Comparison of ENCODE assay signal across 21 cellular contexts in the genomic region with DNA sequence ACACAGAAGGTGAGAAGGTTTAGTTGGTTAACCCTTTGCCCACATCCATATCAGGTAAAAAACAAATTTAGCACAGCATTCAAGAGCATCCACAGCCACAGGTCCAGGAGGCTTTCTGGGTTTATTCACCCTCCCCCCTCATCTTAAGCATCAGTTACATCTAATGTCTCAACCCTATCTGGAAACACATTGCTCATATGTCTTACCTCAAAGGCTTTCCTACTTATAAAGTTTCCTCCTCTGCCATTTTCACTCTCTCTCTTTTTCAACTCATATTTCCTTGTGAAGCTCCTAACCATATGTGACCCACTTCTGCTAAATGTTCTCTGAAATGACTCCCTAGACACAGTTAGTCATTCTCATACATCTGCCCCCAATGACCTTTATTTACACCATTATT. TPM values are rescaled to one million over a fixed set of nuclear protein-coding genes. Genes with fewer than 3 reads are reported as not detected.
DNase-seq lines count a peak whose midpoint lies in the region; ATAC-seq and TF ChIP-seq lines count a peak whose summit lies in the region.
"Had no signal": no experiment of that assay in that cellular context is flagged by ENCODE, and none has a peak within 500 bp of the region (broad histone marks: within the 10 kb centered on the region; RNA-seq: fewer than 3 reads in every experiment).

No MANE protein-coding gene starts in this region.

- peaks cover 15 to 25% of the 10 kb centered on the region in 2 donors for H3K4me1 Mint-ChIP-seq in natural killer cell treated with Interleukin-12 subunit alpha and Interleukin-12 subunit beta and Interleukin-15 and Interleukin-18, amount 100 ng/mL, for 72 hours (ENCODE audit: low read depth in 2 of 2)
- H3K4me1 Mint-ChIP-seq in natural killer cell: no peaks in the 10 kb centered on the region
- peaks cover 25% of the 10 kb centered on the region for H3K4me1 Mint-ChIP-seq in activated naive CD8-positive, alpha-beta T cell (ENCODE audit: low read depth)
- H3K4me1 Mint-ChIP-seq: central memory CD8-positive, alpha-beta T cell; neural progenitor cell had no signal

- no peaks in the 10 kb centered on the region for H3K27me3 Mint-ChIP-seq in natural killer cell treated with Interleukin-12 subunit alpha and Interleukin-12 subunit beta and Interleukin-15 and Interleukin-18, amount 100 ng/mL, for 72 hours
- peaks cover 0 to 7% of the 10 kb centered on the region in 2 donors for H3K27me3 Mint-ChIP-seq in natural killer cell (ENCODE audit: low read depth in 2 of 2)
- H3K27me3 Mint-ChIP-seq in activated naive CD8-positive, alpha-beta T cell: no peaks in the 10 kb centered on the region
- H3K27me3 Mint-ChIP-seq: activated naive CD8-positive, alpha-beta T cell treated with anti-CD3 and anti-CD28 coated beads, Interleukin-2, amount 10 ng/mL, durations not matched to agents 7 days and 5 days; central memory CD8-positive, alpha-beta T cell had no signal

- no peak for DNase-seq in activated CD4-positive, CD25-positive, alpha-beta regulatory T cell (lab: John Stamatoyannopoulos, UW)
- DNase-seq in natural killer cell treated with Interleukin-12 subunit alpha and Interleukin-12 subunit beta and Interleukin-15 and Interleukin-18, amount 100 ng/mL, for 72 hours (ENCODE audit: low spot score): no peak
- DNase-seq in natural killer cell (no peak), NCI-H1048 (lab: John Stamatoyannopoulos, UW) (no peak)
- no peak for DNase-seq in stimulated activated naive CD8-positive, alpha-beta T cell treated with anti-CD3 and anti-CD28 coated beads, Interleukin-15, Interleukin-2, amounts not matched to agents 100 U/mL and 50 U/mL, for 24 hours
- no peak for DNase-seq in stimulated activated CD8-positive, alpha-beta memory T cell treated with anti-CD3 and anti-CD28 coated beads, Interleukin-4, amount 100 ng/mL, for 48 hours
- DNase-seq: activated naive CD8-positive, alpha-beta T cell treated with anti-CD3 and anti-CD28 coated beads, Interleukin-2, amount 10 ng/mL, durations not matched to agents 7 days and 5 days; CD8-positive, alpha-beta T cell; dermis blood vessel endothelial cell; DMS53; head of caudate nucleus; NCI-H1436; NCI-H446 treated with DMSO at 0.1 percent for 48 hours; PC-3; right cardiac atrium; SHP77; T1000 had no signal

- H3K36me3 Mint-ChIP-seq in natural killer cell treated with Interleukin-12 subunit alpha and Interleukin-12 subunit beta and Interleukin-15 and Interleukin-18, amount 100 ng/mL, for 72 hours: no peaks in the 10 kb centered on the region
- H3K36me3 Mint-ChIP-seq in natural killer cell: no peaks in the 10 kb centered on the region
- no peaks in the 10 kb centered on the region for H3K36me3 Mint-ChIP-seq in activated naive CD8-positive, alpha-beta T cell
- H3K36me3 Mint-ChIP-seq: activated naive CD8-positive, alpha-beta T cell treated with anti-CD3 and anti-CD28 coated beads, Interleukin-2, amount 10 ng/mL, durations not matched to agents 7 days and 5 days; CD8-positive, alpha-beta T cell; neural progenitor cell had no signal

- intact Hi-C loops in natural killer cell (cut with micrococcal nuclease): no loop called here

- H3K4me3 Mint-ChIP-seq in natural killer cell treated with Interleukin-12 subunit alpha and Interleukin-12 subunit beta and Interleukin-15 and Interleukin-18, amount 100 ng/mL, for 72 hours: peak overlapping the region; percentile 13
- H3K4me3 Mint-ChIP-seq in natural killer cell: no peak overlapping the region
- no peak overlapping the region for H3K4me3 Mint-ChIP-seq in activated naive CD8-positive, alpha-beta T cell
- H3K4me3 Mint-ChIP-seq: activated naive CD8-positive, alpha-beta T cell treated with anti-CD3 and anti-CD28 coated beads, Interleukin-2, amount 10 ng/mL, durations not matched to agents 7 days and 5 days; CD8-positive, alpha-beta T cell; central memory CD8-positive, alpha-beta T cell; neural progenitor cell had no signal

- H3K27ac Mint-ChIP-seq in natural killer cell treated with Interleukin-12 subunit alpha and Interleukin-12 subunit beta and Interleukin-15 and Interleukin-18, amount 100 ng/mL, for 72 hours: peak overlapping the region; percentile 55 to 86
- H3K27ac Mint-ChIP-seq in natural killer cell: no peak overlapping the region
- peak overlapping the region; percentile 78 for H3K27ac Mint-ChIP-seq in activated naive CD8-positive, alpha-beta T cell
- H3K27ac Mint-ChIP-seq: activated naive CD8-positive, alpha-beta T cell treated with anti-CD3 and anti-CD28 coated beads, Interleukin-2, amount 10 ng/mL, durations not matched to agents 7 days and 5 days; CD8-positive, alpha-beta T cell; neural progenitor cell had no signal

- H3K9me3 Mint-ChIP-seq in natural killer cell treated with Interleukin-12 subunit alpha and Interleukin-12 subunit beta and Interleukin-15 and Interleukin-18, amount 100 ng/mL, for 72 hours: peaks cover 9% of the 10 kb centered on the region
- no peaks in the 10 kb centered on the region for H3K9me3 Mint-ChIP-seq in natural killer cell
- H3K9me3 Mint-ChIP-seq in activated naive CD8-positive, alpha-beta T cell (ENCODE audit: low read depth): no peaks in the 10 kb centered on the region
- H3K9me3 Mint-ChIP-seq: CD8-positive, alpha-beta T cell; central memory CD8-positive, alpha-beta T cell had no signal

- TF ChIP-seq CTCF in natural killer cell (IDR thresholded peaks at IDR 0.05): no peak

- ATAC-seq in activated CD4-positive, CD25-positive, alpha-beta regulatory T cell treated with anti-CD3 and anti-CD28 coated beads, Interleukin-2, amount 50 U/mL, for 24 hours: peak; percentile 72 to 81
- ATAC-seq in natural killer cell treated with Interleukin-12 subunit alpha and Interleukin-12 subunit beta and Interleukin-15 and Interleukin-18, amount 100 ng/mL, for 72 hours: peak; percentile 87 to 88
- no peak for ATAC-seq in natural killer cell
- ATAC-seq in stimulated activated naive CD8-positive, alpha-beta T cell treated with anti-CD3 and anti-CD28 coated beads, Interleukin-15, Interleukin-2, amounts not matched to agents 100 U/mL and 50 U/mL, for 24 hours: peak; percentile 87
- ATAC-seq: CD8-positive, alpha-beta T cell; PC-3; right cardiac atrium had no signal

RNA-seq across cellular contexts. Expression of a gene that starts 47.9 kb away (rescaled TPM):
- 100 to 1,000 TPM in 1 of 2 donors, 10 to 100 TPM in 1; 67.8 to 121 TPM for total RNA-seq in natural killer cell treated with Interleukin-12 subunit alpha and Interleukin-12 subunit beta and Interleukin-15 and Interleukin-18, amount 100 ng/mL, for 72 hours
- total RNA-seq in natural killer cell: 100 to 1,000 TPM in 1 of 3 donors, 10 to 100 TPM in 2; 62.1 to 171 (median 98.2) TPM

Comparison
In these comparisons a context has a peak if more than half of its experiments do, and no peak if none do; other contexts are left out.
1. ATAC-seq: peak in activated CD4-positive, CD25-positive, alpha-beta regulatory T cell treated with anti-CD3 and anti-CD28 coated beads, Interleukin-2, amount 50 U/mL, for 24 hours (2 of 2), natural killer cell treated with Interleukin-12 subunit alpha and Interleukin-12 subunit beta and Interleukin-15 and Interleukin-18, amount 100 ng/mL, for 72 hours (2 of 2) and stimulated activated naive CD8-positive, alpha-beta T cell treated with anti-CD3 and anti-CD28 coated beads, Interleukin-15, Interleukin-2, amounts not matched to agents 100 U/mL and 50 U/mL, for 24 hours (single experiment); none in natural killer cell (0 of 3).
2. H3K27ac Mint-ChIP-seq: peak in natural killer cell treated with Interleukin-12 subunit alpha and Interleukin-12 subunit beta and Interleukin-15 and Interleukin-18, amount 100 ng/mL, for 72 hours (2 of 2) and activated naive CD8-positive, alpha-beta T cell (single experiment); none in natural killer cell (0 of 2).